ENCODE assay signal across 8 cellular contexts in genomic region chr12:53180270-53180930, GRCh38. TPM values are rescaled to one million over a fixed set of nuclear protein-coding genes. Genes with fewer than 3 reads are reported as not detected.
DNase-seq lines count a peak whose midpoint lies in the region; ATAC-seq and TF ChIP-seq lines count a peak whose summit lies in the region.

A gene with protein sequence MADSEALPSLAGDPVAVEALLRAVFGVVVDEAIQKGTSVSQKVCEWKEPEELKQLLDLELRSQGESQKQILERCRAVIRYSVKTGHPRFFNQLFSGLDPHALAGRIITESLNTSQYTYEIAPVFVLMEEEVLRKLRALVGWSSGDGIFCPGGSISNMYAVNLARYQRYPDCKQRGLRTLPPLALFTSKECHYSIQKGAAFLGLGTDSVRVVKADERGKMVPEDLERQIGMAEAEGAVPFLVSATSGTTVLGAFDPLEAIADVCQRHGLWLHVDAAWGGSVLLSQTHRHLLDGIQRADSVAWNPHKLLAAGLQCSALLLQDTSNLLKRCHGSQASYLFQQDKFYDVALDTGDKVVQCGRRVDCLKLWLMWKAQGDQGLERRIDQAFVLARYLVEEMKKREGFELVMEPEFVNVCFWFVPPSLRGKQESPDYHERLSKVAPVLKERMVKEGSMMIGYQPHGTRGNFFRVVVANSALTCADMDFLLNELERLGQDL (minus strand): TSS chr12:53180925. CDS start chr12:53173470, 7,455 bp downstream.
TSS of gene ZNF740 (plus strand) at chr12:53180722. CDS start at chr12:53181984, 1,262 bp downstream.

- H3K4me1 ChIP-seq in right atrium auricular region (peaks cover 0 to 44% of the 10 kb centered on the region in 2 donors), psoas muscle (peaks cover 41% of the 10 kb centered on the region), urinary bladder (ENCODE audit: insufficient read depth) (no peaks in the 10 kb centered on the region)

- peak within 1 kb of the TSS; percentile 67 to 90 for H3K4me3 ChIP-seq in right atrium auricular region
- H3K4me3 ChIP-seq in psoas muscle: peak within 1 kb of the TSS; percentile 77
- peak within 1 kb of the TSS; percentile 66 for H3K4me3 ChIP-seq in urinary bladder (ENCODE audit: low read depth, low read length)

- WGBS in psoas muscle, 3 donors: 0% methylated on average over 41 to 67 of the region's 67 CpGs
- under 1% methylated on average over 67 of the region's 67 CpGs for WGBS in urinary bladder

- peaks cover 4% of the 10 kb centered on the region for H3K36me3 Mint-ChIP-seq in T-helper 17 cell (ENCODE audit: low read depth)

- H3K27ac Mint-ChIP-seq in T-helper 17 cell: peak within 1 kb of the TSS; percentile 95

- DNase-seq in NCI-H187 (lab: John Stamatoyannopoulos, UW) (peak; percentile 89 to 97), T-helper 17 cell (peak; percentile 93 to 97 (median 97)), amygdala (lab: John Stamatoyannopoulos, UW) (peak; percentile 75 to 98 (median 96)), right atrium auricular region (ENCODE audit: low spot score) (peak; percentile 96), psoas muscle (peak; percentile 98 to 99)

- H3K27ac ChIP-seq in right atrium auricular region (peak within 1 kb of the TSS; percentile 89 to 95), psoas muscle (peak within 1 kb of the TSS; percentile 92), urinary bladder (ENCODE audit: low read depth) (peak within 1 kb of the TSS; percentile 93)

- peak within 1 kb of the TSS; percentile 96 for H3K4me3 Mint-ChIP-seq in T-helper 17 cell

- H3K27me3 ChIP-seq in right atrium auricular region: no peaks in the 10 kb centered on the region
- H3K27me3 ChIP-seq in psoas muscle (ENCODE audit: insufficient read depth in 3 of 3, low read length in 2 of 3): no peaks in the 10 kb centered on the region

- no peak for TF ChIP-seq CTCF in right atrium auricular region (IDR thresholded peaks at IDR 0.05)
- no peak for TF ChIP-seq CTCF in psoas muscle (IDR thresholded peaks at IDR 0.05)

- no peaks in the 10 kb centered on the region for H3K27me3 Mint-ChIP-seq in T-helper 17 cell

- ATAC-seq in GM18498 (IDR thresholded peaks at IDR 0.05; ENCODE audit: unreplicated experiment): peak; percentile 93
- peak; percentile 83 for ATAC-seq in HG02938 (IDR thresholded peaks at IDR 0.05; ENCODE audit: unreplicated experiment)
- ATAC-seq in T-helper 17 cell: peak; percentile 96
- peak; percentile 96 to 99 (median 98) for ATAC-seq in psoas muscle

- intact Hi-C loops in psoas muscle (cut with DNase I): loop anchor here in 1 of 2 donors (1.0 kb wide), 1 partner anchor 9 kb away; no protein-coding TSS in a partner anchor

- H3K9me3 ChIP-seq in T-helper 17 cell (ENCODE audit: control insufficient read depth, low read length, poor library complexity, severe bottlenecking) (no peaks in the 10 kb centered on the region), right atrium auricular region (no peaks in the 10 kb centered on the region), psoas muscle (no peaks in the 10 kb centered on the region)

- H3K36me3 ChIP-seq in right atrium auricular region: peaks cover 34% of the 10 kb centered on the region
- H3K36me3 ChIP-seq in psoas muscle (ENCODE audit: insufficient read depth in 1 of 2, low read depth in 1 of 2): peaks cover 0 to 38% of the 10 kb centered on the region in 2 donors
- no peaks in the 10 kb centered on the region for H3K36me3 ChIP-seq in urinary bladder (ENCODE audit: insufficient read depth)

- peaks cover 44% of the 10 kb centered on the region for H3K4me1 Mint-ChIP-seq in T-helper 17 cell

RNA-seq across cellular contexts. Expression of the first gene that starts in this region (rescaled TPM):
- total RNA-seq in T-helper 17 cell: 10 to 100 TPM; 57.2 to 61.0 TPM
- 1 to 10 TPM; 3.4 to 4.9 TPM for total RNA-seq in right atrium auricular region
- 1 to 10 TPM; 3.9 to 6.6 (median 5.9) TPM for total RNA-seq in psoas muscle
- polyA plus RNA-seq in psoas muscle: 1 to 10 TPM; 5.5 to 7.8 (median 6.8) TPM
- 36.9 TPM for total RNA-seq in urinary bladder
- polyA plus RNA-seq in urinary bladder: 19.1 TPM

RNA-seq across cellular contexts. Expression of gene ZNF740, which starts in this region (rescaled TPM):
- total RNA-seq in T-helper 17 cell (10 to 100 TPM; 24.3 to 34.6 TPM), right atrium auricular region (1 to 10 TPM; 5.9 to 7.4 TPM), psoas muscle (10 to 100 TPM; 15.7 to 22.8 (median 19.8) TPM), urinary bladder (22.9 TPM)
- polyA plus RNA-seq in psoas muscle (1 to 10 TPM; 3.3 to 8.8 (median 4.7) TPM), urinary bladder (13.5 TPM)

Comparison
In these comparisons a context has a peak if more than half of its experiments do, and no peak if none do; other contexts are left out.
1. Peak in every context shown above with its lines: DNase-seq, ATAC-seq, H3K4me3 ChIP-seq and H3K27ac ChIP-seq.